Comparison of ENCODE assay signal across 12 cellular contexts in genomic region chr4:183766140-183766539, GRCh38.
"Had no signal": no experiment of that assay in that cellular context is flagged by ENCODE, and none has a peak within 500 bp of the region (broad histone marks: within the 10 kb centered on the region; RNA-seq: fewer than 3 reads in every experiment).

No MANE protein-coding gene starts in this region.

- ATAC-seq: activated T-cell treated with anti-CD3 and anti-CD28 coated beads, Interleukin-2, amount 50 U/mL, for 72 hours; left colon; mucosa of descending colon; natural killer cell; stimulated activated naive CD8-positive, alpha-beta T cell treated with anti-CD3 and anti-CD28 coated beads, Interleukin-15, Interleukin-2, amounts not matched to agents 100 U/mL and 50 U/mL, for 24 hours had no signal

- H3K9me3 ChIP-seq: mucosa of descending colon, testis had no signal

- H3K4me3 ChIP-seq: mucosa of descending colon, testis had no signal

- H3K27me3 ChIP-seq: testis had no signal

- H3K4me1 ChIP-seq: testis had no signal

- DNase-seq: activated CD4-positive, alpha-beta memory T cell treated with anti-CD3 and anti-CD28 coated beads, Interleukin-2, amount 10 ng/mL, durations not matched to agents 7 days and 5 days; activated gamma-delta T cell treated with Interleukin-2 at 50 U/mL for 16 hours; activated naive CD8-positive, alpha-beta T cell treated with anti-CD3 and anti-CD28 coated beads for 36 hours; activated T-cell treated with anti-CD3 and anti-CD28 coated beads, Interleukin-2, amount 50 U/mL, for 72 hours; anterior cingulate cortex; endodermal cell; left colon; mucosa of descending colon; natural killer cell; stimulated activated CD4-positive, alpha-beta T cell treated with anti-CD3 and anti-CD28 coated beads, Interleukin-2, amount 100 ng/mL, for 24 hours; stimulated activated naive CD8-positive, alpha-beta T cell treated with anti-CD3 and anti-CD28 coated beads, Interleukin-15, Interleukin-2, amounts not matched to agents 100 U/mL and 50 U/mL, for 24 hours; testis had no signal
